In genomic region chr6:118639054-118639964, GRCh38 we compare ENCODE assay signal across 13 cellular contexts. TPM values are rescaled to one million over a fixed set of nuclear protein-coding genes. Genes with fewer than 3 reads are reported as not detected.
DNase-seq lines count a peak whose midpoint lies in the region; ATAC-seq, FAIRE-seq and TF ChIP-seq lines count a peak whose summit lies in the region.
"Had no signal": no experiment of that assay in that cellular context is flagged by ENCODE, and none has a peak within 500 bp of the region (broad histone marks: within the 10 kb centered on the region; RNA-seq: fewer than 3 reads in every experiment).

No MANE protein-coding gene starts in this region.

- TF ChIP-seq POLR2A in K562 (conservative IDR thresholded peaks at IDR 0.05) (no peak), heart left ventricle (IDR thresholded peaks at IDR 0.05) (no peak), lower leg skin (IDR thresholded peaks at IDR 0.05) (no peak)

- TF ChIP-seq CTCF in K562 (IDR thresholded peaks at IDR 0.05 in 2 of 3, conservative IDR thresholded peaks at IDR 0.05 in 1 of 3; ENCODE audit: insufficient read depth in 2 of 3, low read depth in 1 of 3, low read length in 3 of 3) (no peak), heart left ventricle (IDR thresholded peaks at IDR 0.05) (no peak), lower leg skin (IDR thresholded peaks at IDR 0.05) (no peak)

- H3K9ac ChIP-seq in K562 (ENCODE audit: insufficient read depth in 1 of 2, low read depth in 2 of 2, low read length in 2 of 2): no peak overlapping the region

- H3K4me1 ChIP-seq in K562 (replicated peaks in 1 of 2; ENCODE audit: control insufficient read depth in 2 of 2, insufficient read depth in 2 of 2, low read length in 2 of 2) (peaks cover 0 to 6% of the 10 kb centered on the region in 2 experiments; a peak in 2 of 5 replicates), heart left ventricle (peaks cover 0 to 40% (median 9%) of the 10 kb centered on the region in 12 donors)

- H3K27ac Mint-ChIP-seq in activated T-cell treated with anti-CD3 and anti-CD28 coated beads, Interleukin-2, amount 50 U/mL, for 72 hours: no peak overlapping the region
- H3K27ac Mint-ChIP-seq: T-helper 1 cell treated with Interleukin-12 subunit alpha and Interleukin-12 subunit beta and Interleukin-4 antibody, amounts not matched to agents 30 μg/mL and 1 μg/mL, for 36 hours had no signal

- H3K79me2 ChIP-seq in K562 (ENCODE audit: control insufficient read depth, insufficient read depth, low read length): peaks cover 71% of the 10 kb centered on the region

- no peaks in the 10 kb centered on the region for H3K27me3 ChIP-seq in K562 (ENCODE audit: control insufficient read depth in 2 of 2, insufficient read depth in 2 of 2, low read length in 2 of 2)
- no peaks in the 10 kb centered on the region for H3K27me3 ChIP-seq in heart left ventricle
- H3K27me3 ChIP-seq: esophagus muscularis mucosa, spleen had no signal

- TF ChIP-seq EP300 in K562 (IDR thresholded peaks at IDR 0.05; ENCODE audit: low read length): no peak

- no peak for TF ChIP-seq RAD21 in K562 (CRISPR knock-in tag; conservative IDR thresholded peaks at IDR 0.05 in 1 of 2, IDR thresholded peaks at IDR 0.05 in 1 of 2)

- no peak overlapping the region for H3K4me3 ChIP-seq in K562
- no peak overlapping the region for H3K4me3 ChIP-seq in heart left ventricle
- no peak overlapping the region for H3K4me3 ChIP-seq in lower leg skin (ENCODE audit: low read depth, poor library complexity, severe bottlenecking)
- H3K4me3 ChIP-seq: esophagus muscularis mucosa, lower lobe of right lung, spleen had no signal

- no peak overlapping the region for H2AFZ ChIP-seq in K562 (ENCODE audit: low read depth, low read length)

- no peaks in the 10 kb centered on the region for H4K20me1 ChIP-seq in K562 (replicated peaks; ENCODE audit: control insufficient read depth, insufficient read depth, low read length)

- POLR2A ChIA-PET in K562 (lab: Yijun Ruan, JAX): interaction anchor here (0.7 to 3.5 kb wide), 5 partner anchors 10 to 99 kb away, joined by 3 to 17 read pairs (median 3); partner anchors contain the start of gene CEP85L

- H3K9me3 Mint-ChIP-seq in activated T-cell treated with anti-CD3 and anti-CD28 coated beads, Interleukin-2, amount 50 U/mL, for 72 hours: no peaks in the 10 kb centered on the region
- H3K9me3 Mint-ChIP-seq: T-helper 1 cell treated with Interleukin-12 subunit alpha and Interleukin-12 subunit beta and Interleukin-4 antibody, amounts not matched to agents 30 μg/mL and 1 μg/mL, for 36 hours had no signal

- CTCF ChIA-PET in K562 (lab: Yijun Ruan, JAX; ENCODE audit: low intra/inter-chr PET ratio): no interaction called here

- no peaks in the 10 kb centered on the region for H3K36me3 Mint-ChIP-seq in activated T-cell treated with anti-CD3 and anti-CD28 coated beads, Interleukin-2, amount 50 U/mL, for 72 hours (ENCODE audit: insufficient read depth in 2 of 2)

- FAIRE-seq in K562 (lab: Jason Lieb, UNC): no peak

- no peaks in the 10 kb centered on the region for H3K9me1 ChIP-seq in K562 (ENCODE audit: control insufficient read depth, insufficient read depth, low read length)

- H3K9me3 ChIP-seq in K562 (replicated peaks; ENCODE audit: control insufficient read depth, insufficient read depth, low read depth, low read length) (no peaks in the 10 kb centered on the region), heart left ventricle (peaks cover 0 to 7% (median 0%) of the 10 kb centered on the region in 12 donors)
- H3K9me3 ChIP-seq: esophagus muscularis mucosa, lower lobe of right lung had no signal

- H3K27me3 Mint-ChIP-seq in activated T-cell treated with anti-CD3 and anti-CD28 coated beads, Interleukin-2, amount 50 U/mL, for 72 hours (ENCODE audit: low read depth): no peaks in the 10 kb centered on the region

- intact Hi-C loops in K562 (cut with micrococcal nuclease) (no loop called here), heart left ventricle (cut with DNase I) (no loop called here), lower leg skin (cut with DNase I; ENCODE audit: low total_unique reads) (no loop called here)

- no peaks in the 10 kb centered on the region for H3K36me3 ChIP-seq in K562 (ENCODE audit: control insufficient read depth, insufficient read depth, low read length)
- no peaks in the 10 kb centered on the region for H3K36me3 ChIP-seq in heart left ventricle
- H3K36me3 ChIP-seq: esophagus muscularis mucosa, lower lobe of right lung, spleen had no signal

- in situ Hi-C loops in K562 (cut with MboI): no loop called here

- peak overlapping the region in 1 of 2 donors; percentile 1 for H3K4me3 Mint-ChIP-seq in activated T-cell treated with anti-CD3 and anti-CD28 coated beads, Interleukin-2, amount 50 U/mL, for 72 hours
- H3K4me3 Mint-ChIP-seq: T-helper 1 cell treated with Interleukin-12 subunit alpha and Interleukin-12 subunit beta and Interleukin-4 antibody, amounts not matched to agents 30 μg/mL and 1 μg/mL, for 36 hours had no signal

- WGBS in K562 (ENCODE audit: insufficient coverage, low coverage, missing lambda C conversion rate): 78% methylated on average over 4 of the region's 4 CpGs
- WGBS in heart left ventricle, 4 donors: 63 to 82% (median 76%) methylated on average over 4 of the region's 4 CpGs
- WGBS in lower leg skin, 2 donors: 60 to 82% methylated on average over 4 of the region's 4 CpGs

- no peak overlapping the region for H3K4me2 ChIP-seq in K562 (ENCODE audit: insufficient read depth, low read length)

- H3K27ac ChIP-seq in K562 (ENCODE audit: extremely low read depth, low read depth, low read length) (no peak overlapping the region), heart left ventricle (no peak overlapping the region)
- H3K27ac ChIP-seq: esophagus muscularis mucosa, lower lobe of right lung, spleen had no signal

- ATAC-seq in GM18502 (IDR thresholded peaks at IDR 0.05; ENCODE audit: poor library complexity, unreplicated experiment) (peak; percentile 86), GM21360 (IDR thresholded peaks at IDR 0.05; ENCODE audit: unreplicated experiment) (peak; percentile 79), HG03139 (IDR thresholded peaks at IDR 0.05; ENCODE audit: unreplicated experiment) (peak; percentile 82), K562 (peak; percentile 33; the same call in 2 of the 3 replicates), heart left ventricle (no peak)
- ATAC-seq in activated T-cell treated with anti-CD3 and anti-CD28 coated beads, Interleukin-2, amount 50 U/mL, for 72 hours (replicated peaks in 1 of 2): no peak
- ATAC-seq: lower lobe of right lung had no signal

- peaks cover 70% of the 10 kb centered on the region for H3K4me1 Mint-ChIP-seq in activated T-cell treated with anti-CD3 and anti-CD28 coated beads, Interleukin-2, amount 50 U/mL, for 72 hours (ENCODE audit: low read depth)

- no TSS peak for BruUV-seq in K562 (replicated peaks; lab: Mats Ljungman, UMichigan)

- DNase-seq in K562 (ENCODE audit: extremely low read depth in 1 of 4, low spot score in 3 of 4) (no peak), heart left ventricle (no peak), lower leg skin (ENCODE audit: low spot score in 2 of 2) (no peak)
- no peak for DNase-seq in activated T-cell treated with anti-CD3 and anti-CD28 coated beads, Interleukin-2, amount 50 U/mL, for 72 hours
- no peak for DNase-seq in activated CD8-positive, alpha-beta memory T cell treated with anti-CD3 and anti-CD28 coated beads for 24 hours
- DNase-seq: lower lobe of right lung, NCI-H1930, spleen had no signal

TF ChIP-seq in K562, 482 proteins besides CTCF, POLR2A, EP300 and RAD21 (continues in another document):
- TF ChIP-seq KDM5B (IDR thresholded peaks at IDR 0.05; ENCODE audit: insufficient replicate concordance, low read depth, low read length): no peak
- no peak for TF ChIP-seq CBX5 (IDR thresholded peaks at IDR 0.05; ENCODE audit: borderline replicate concordance, low read depth)
- no peak for TF ChIP-seq CGGBP1 (CRISPR knock-in tag; IDR thresholded peaks at IDR 0.05)
- no peak for TF ChIP-seq ZNF274 (IDR thresholded peaks at IDR 0.05; ENCODE audit: borderline replicate concordance, low read depth, low read length)
- TF ChIP-seq MLLT1 (IDR thresholded peaks at IDR 0.05): no peak

RNA-seq across cellular contexts. Expression of gene CEP85L, which starts 12.1 kb away (rescaled TPM):
- total RNA-seq in K562 (2011; cell fraction: chromatin; rRNA removed; ENCODE audit: low replicate concordance): 36.3 and 89.5 TPM in 2 replicates
- 14.0 and 19.1 TPM in 2 replicates for total RNA-seq in K562 (2011; cell fraction: nucleolus; rRNA removed)
- total RNA-seq in K562 (2011; cell fraction: nucleoplasm; rRNA removed): 31.7 and 73.3 TPM in 2 replicates
- total RNA-seq in K562 (2014; rRNA removed): 8.3 and 9.3 TPM in 2 replicates
- total RNA-seq in K562 (2014; rRNA removed; fragmentation: Illumina TruSeq; extraction: Trizol): 15.8 and 19.5 TPM in 2 replicates
- total RNA-seq in K562 (2015; rRNA removed; fragmentation: Illumina TruSeq; extraction: Trizol): 11.3 and 11.7 TPM in 2 replicates
- total RNA-seq in K562 (2021): 12.8 and 14.7 TPM in 2 replicates
- polyA plus RNA-seq in K562 (2011; rRNA removed): 8.2 and 13.2 TPM in 2 replicates
- 2.5 and 2.8 TPM in 2 replicates for polyA plus RNA-seq in K562 (2011; cell fraction: cytosol; rRNA removed)
- 20.7 and 21.3 TPM in 2 replicates for polyA plus RNA-seq in K562 (2011; cell fraction: nucleus; rRNA removed)
- 4.3 and 5.4 TPM in 2 replicates for polyA plus RNA-seq in K562 (2012)
- 6.3 and 7.1 TPM in 2 replicates for polyA plus RNA-seq in K562 (2014; fragmentation: Illumina TruSeq; extraction: Trizol)
- 1 to 10 TPM; 4.5 to 7.0 TPM for polyA plus RNA-seq in K562 (2014; fragmentation: Nextera tagmentation; extraction: Ambion mirVana)
- 4.4 and 5.8 TPM in 2 replicates for polyA plus RNA-seq in K562 (2014; rRNA removed)
- 51.7 and 57.9 TPM in 2 replicates for polyA minus RNA-seq in K562 (2011; rRNA and poly(A)+ RNA removed)
- 7.0 and 8.7 TPM in 2 replicates for polyA minus RNA-seq in K562 (2011; cell fraction: cytosol; rRNA and poly(A)+ RNA removed)
- polyA minus RNA-seq in K562 (2011; cell fraction: nucleus; rRNA and poly(A)+ RNA removed): 28.1 and 37.8 TPM in 2 replicates
- total RNA-seq in heart left ventricle: 10 to 100 TPM in 1 of 9 donors, 1 to 10 TPM in 8; 5.1 to 14.4 (median 7.6) TPM
- polyA plus RNA-seq in heart left ventricle: 1 to 10 TPM; 1.9 to 7.7 TPM
- 10 to 100 TPM; 32.4 to 44.7 TPM for total RNA-seq in activated T-cell treated with anti-CD3 and anti-CD28 coated beads, Interleukin-2, amount 50 U/mL, for 72 hours
- 1 to 10 TPM; 2.3 to 7.0 (median 6.6) TPM for total RNA-seq in lower leg skin

Comparison
In these comparisons a context has a peak if more than half of its experiments do, and no peak if none do; other contexts are left out.
1. ATAC-seq: peak in GM18502 (single experiment), GM21360 (single experiment), HG03139 (single experiment) and K562 (single experiment); none in heart left ventricle (0 of 4) and activated T-cell treated with anti-CD3 and anti-CD28 coated beads, Interleukin-2, amount 50 U/mL, for 72 hours (0 of 2).